ENCODE assay signal across 8 cellular contexts in genomic region chr19:55647732-55648656, GRCh38. TPM values are rescaled to one million over a fixed set of nuclear protein-coding genes. Genes with fewer than 3 reads are reported as not detected.
DNase-seq lines count a peak whose midpoint lies in the region; ATAC-seq and TF ChIP-seq lines count a peak whose summit lies in the region.

Gene CCDC106 (plus strand): TSS chr19:55648212. CDS start chr19:55649047, 835 bp downstream.

- H3K36me3 ChIP-seq in BE2C, result peaks cover 17% of the 10 kb centered on the region

- TF ChIP-seq CTCF in BE2C (IDR thresholded peaks at IDR 0.05; ENCODE audit: low read depth, low read length), result no peak
- TF ChIP-seq CTCF in endothelial cell (IDR thresholded peaks at IDR 0.05; ENCODE audit: unreplicated experiment), result no peak

- H3K4me3 Mint-ChIP-seq in activated CD8-positive, alpha-beta T cell treated with anti-CD3 and anti-CD28 coated beads, Interleukin-2, amount 10 ng/mL, durations not matched to agents 7 days and 5 days, result peak within 1 kb of the TSS; percentile 78
- H3K4me3 Mint-ChIP-seq in endothelial cell (ENCODE audit: unreplicated experiment), result peak within 1 kb of the TSS; percentile 88
- H3K4me3 Mint-ChIP-seq in stimulated activated naive CD8-positive, alpha-beta T cell treated with anti-CD3 and anti-CD28 coated beads, Interleukin-15, amount 100 ng/mL, for 72 hours, result peak within 1 kb of the TSS; percentile 92 to 97

- H3K9me3 ChIP-seq in BE2C, result no peaks in the 10 kb centered on the region

- H3K27ac Mint-ChIP-seq in activated CD8-positive, alpha-beta T cell treated with anti-CD3 and anti-CD28 coated beads, Interleukin-2, amount 10 ng/mL, durations not matched to agents 7 days and 5 days, result peak within 1 kb of the TSS; percentile 80
- peak within 1 kb of the TSS; percentile 30 for H3K27ac Mint-ChIP-seq in endothelial cell (ENCODE audit: unreplicated experiment)
- H3K27ac Mint-ChIP-seq in stimulated activated naive CD8-positive, alpha-beta T cell treated with anti-CD3 and anti-CD28 coated beads, Interleukin-15, amount 100 ng/mL, for 72 hours, result peak within 1 kb of the TSS; percentile 93 to 96

- H3K27me3 Mint-ChIP-seq in activated CD8-positive, alpha-beta T cell treated with anti-CD3 and anti-CD28 coated beads, Interleukin-2, amount 10 ng/mL, durations not matched to agents 7 days and 5 days (ENCODE audit: low read depth), result no peaks in the 10 kb centered on the region
- peaks cover 31% of the 10 kb centered on the region for H3K27me3 Mint-ChIP-seq in endothelial cell (ENCODE audit: unreplicated experiment)
- no peaks in the 10 kb centered on the region for H3K27me3 Mint-ChIP-seq in stimulated activated naive CD8-positive, alpha-beta T cell treated with anti-CD3 and anti-CD28 coated beads, Interleukin-15, amount 100 ng/mL, for 72 hours

- H3K27me3 ChIP-seq in BE2C, result no peaks in the 10 kb centered on the region

- H3K4me3 ChIP-seq in BE2C (ENCODE audit: low read depth, low read length), result peak within 1 kb of the TSS; percentile 77

- POLR2A ChIA-PET in activated CD8-positive, alpha-beta T cell treated with anti-CD3 and anti-CD28 coated beads, Interleukin-2, amount 10 ng/mL, durations not matched to agents 7 days and 5 days (lab: Charles Lee), result interaction anchor here (0.7 to 2.0 kb wide), 4 partner anchors 9 to 48 kb away, joined by 3 to 8 read pairs (median 4); partner anchors contain the start of gene FIZ1

- CTCF ChIA-PET in activated CD8-positive, alpha-beta T cell treated with anti-CD3 and anti-CD28 coated beads, Interleukin-2, amount 10 ng/mL, durations not matched to agents 7 days and 5 days (lab: Charles Lee), result interaction anchor here (1.2 to 4.7 kb wide), 7 partner anchors 8 to 144 kb away, joined by 3 to 39 read pairs (median 4); no protein-coding TSS in a partner anchor

- H3K9me3 Mint-ChIP-seq in activated CD8-positive, alpha-beta T cell treated with anti-CD3 and anti-CD28 coated beads, Interleukin-2, amount 10 ng/mL, durations not matched to agents 7 days and 5 days (ENCODE audit: insufficient read depth), result no peaks in the 10 kb centered on the region
- no peaks in the 10 kb centered on the region for H3K9me3 Mint-ChIP-seq in endothelial cell (ENCODE audit: unreplicated experiment)
- H3K9me3 Mint-ChIP-seq in stimulated activated naive CD8-positive, alpha-beta T cell treated with anti-CD3 and anti-CD28 coated beads, Interleukin-15, amount 100 ng/mL, for 72 hours, result no peaks in the 10 kb centered on the region

- peaks cover 4% of the 10 kb centered on the region for H3K4me1 ChIP-seq in BE2C

- peaks cover 25% of the 10 kb centered on the region for H3K36me3 Mint-ChIP-seq in activated CD8-positive, alpha-beta T cell treated with anti-CD3 and anti-CD28 coated beads, Interleukin-2, amount 10 ng/mL, durations not matched to agents 7 days and 5 days (ENCODE audit: low read depth)
- H3K36me3 Mint-ChIP-seq in endothelial cell (ENCODE audit: low read depth, unreplicated experiment), result peaks cover 17% of the 10 kb centered on the region

- peak; percentile 75 for DNase-seq in BE2C
- peak; percentile 82 for DNase-seq in NCI-H2171 treated with DMSO at 0.1 percent for 48 hours (lab: John Stamatoyannopoulos, UW)
- peak; percentile 47 for DNase-seq in activated CD8-positive, alpha-beta T cell treated with anti-CD3 and anti-CD28 coated beads, Interleukin-2, amount 10 ng/mL, durations not matched to agents 7 days and 5 days
- peak; percentile 62 for DNase-seq in endothelial cell (ENCODE audit: low spot score)
- DNase-seq in medulla oblongata (ENCODE audit: extremely low spot score), result peak; percentile 68
- DNase-seq in stimulated activated naive CD8-positive, alpha-beta T cell treated with anti-CD3 and anti-CD28 coated beads, Interleukin-15, amount 100 ng/mL, for 72 hours, result peak; percentile 66 to 68

- H3K4me1 Mint-ChIP-seq in activated CD8-positive, alpha-beta T cell treated with anti-CD3 and anti-CD28 coated beads, Interleukin-2, amount 10 ng/mL, durations not matched to agents 7 days and 5 days (ENCODE audit: low read depth), result peaks cover 44% of the 10 kb centered on the region
- H3K4me1 Mint-ChIP-seq in endothelial cell (ENCODE audit: unreplicated experiment), result peaks cover 19% of the 10 kb centered on the region
- H3K4me1 Mint-ChIP-seq in stimulated activated naive CD8-positive, alpha-beta T cell treated with anti-CD3 and anti-CD28 coated beads, Interleukin-15, amount 100 ng/mL, for 72 hours, result peaks cover 77% of the 10 kb centered on the region

- ATAC-seq in GM21367 (IDR thresholded peaks at IDR 0.05; ENCODE audit: unreplicated experiment), result peak; percentile 28
- peak; percentile 21 for ATAC-seq in activated CD8-positive, alpha-beta T cell treated with anti-CD3 and anti-CD28 coated beads, Interleukin-2, amount 10 ng/mL, durations not matched to agents 7 days and 5 days
- ATAC-seq in stimulated activated naive CD8-positive, alpha-beta T cell treated with anti-CD3 and anti-CD28 coated beads, Interleukin-15, amount 100 ng/mL, for 72 hours, result peak; percentile 31
- no peak for ATAC-seq in GM19351 (IDR thresholded peaks at IDR 0.05; ENCODE audit: unreplicated experiment)

RNA-seq across cellular contexts. Expression of gene CCDC106, which starts in this region (rescaled TPM):
- 51.0 TPM for polyA plus RNA-seq in BE2C (2012; ENCODE audit: insufficient read depth, insufficient read length, low read depth)
- 1 to 10 TPM; 8.7 to 9.4 TPM for total RNA-seq in activated CD8-positive, alpha-beta T cell treated with anti-CD3 and anti-CD28 coated beads, Interleukin-2, amount 10 ng/mL, durations not matched to agents 7 days and 5 days
- 20.1 TPM for total RNA-seq in endothelial cell (ENCODE audit: unreplicated experiment)

Comparison
In these comparisons a context has a peak if more than half of its experiments do, and no peak if none do; other contexts are left out.
1. H3K27ac Mint-ChIP-seq: peak in every context shown above with its lines; median percentile 94 in stimulated activated naive CD8-positive, alpha-beta T cell treated with anti-CD3 and anti-CD28 coated beads, Interleukin-15, amount 100 ng/mL, for 72 hours; 80 in activated CD8-positive, alpha-beta T cell treated with anti-CD3 and anti-CD28 coated beads, Interleukin-2, amount 10 ng/mL, durations not matched to agents 7 days and 5 days; 30 in endothelial cell.